Comparison of ENCODE assay signal across 19 cellular contexts in genomic region chr7:106485919-106486318, GRCh38.
DNase-seq lines count a peak whose midpoint lies in the region; ATAC-seq, FAIRE-seq and TF ChIP-seq lines count a peak whose summit lies in the region.
"Had no signal": no experiment of that assay in that cellular context is flagged by ENCODE, and none has a peak within 500 bp of the region (broad histone marks: within the 10 kb centered on the region; RNA-seq: fewer than 3 reads in every experiment).

No MANE protein-coding gene starts in this region.

- ATAC-seq in lower lobe of right lung, result no peak

- CTCF ChIA-PET in PC-9 (lab: Charles Lee), result no interaction called here

- no peaks in the 10 kb centered on the region for H3K9me3 Mint-ChIP-seq in endothelial cell (ENCODE audit: unreplicated experiment)
- H3K9me3 Mint-ChIP-seq: activated T-cell treated with anti-CD3 and anti-CD28 coated beads, Interleukin-2, amount 50 U/mL, for 4 hours; T-helper 2 cell treated with Interferon-gamma antibody and Interleukin-4, amounts not matched to agents 5 μg/mL and 100 μg/mL, for 36 hours had no signal

- TF ChIP-seq POLR2A in breast epithelium (IDR thresholded peaks at IDR 0.05) (no peak), H54 (IDR thresholded peaks at IDR 0.05; ENCODE audit: low read depth, low read length) (no peak)

- peaks cover 2% of the 10 kb centered on the region for H3K4me1 Mint-ChIP-seq in endothelial cell (ENCODE audit: unreplicated experiment)

- no peak overlapping the region for H3K4me3 Mint-ChIP-seq in endothelial cell (ENCODE audit: unreplicated experiment)
- H3K4me3 Mint-ChIP-seq: activated CD4-positive, alpha-beta T cell treated with anti-CD3 and anti-CD28 coated beads for 36 hours; activated T-cell treated with anti-CD3 and anti-CD28 coated beads, Interleukin-2, amount 50 U/mL, for 4 hours; T-helper 2 cell treated with Interferon-gamma antibody and Interleukin-4, amounts not matched to agents 5 μg/mL and 100 μg/mL, for 36 hours had no signal

- H3K27me3 ChIP-seq in PC-9 (ENCODE audit: insufficient read depth, low read depth) (no peaks in the 10 kb centered on the region), breast epithelium (no peaks in the 10 kb centered on the region), lower lobe of right lung (ENCODE audit: low read depth) (no peaks in the 10 kb centered on the region), stomach smooth muscle (ENCODE audit: control insufficient read depth in 1 of 2, insufficient read depth in 2 of 2, low read length in 2 of 2) (no peaks in the 10 kb centered on the region)
- H3K27me3 ChIP-seq: BE2C had no signal

- 0 out of 2 replicates have a peak, but pooled peaks cover 10% of the 10 kb centered on the region for H3K9me3 ChIP-seq in PC-9 (ENCODE audit: insufficient read depth, low read depth)
- no peaks in the 10 kb centered on the region for H3K9me3 ChIP-seq in breast epithelium
- no peaks in the 10 kb centered on the region for H3K9me3 ChIP-seq in lower lobe of right lung
- H3K9me3 ChIP-seq in stomach smooth muscle (ENCODE audit: control insufficient read depth in 2 of 2, low read length in 2 of 2), result no peaks in the 10 kb centered on the region
- H3K9me3 ChIP-seq: BE2C had no signal

- H3K27me3 Mint-ChIP-seq in endothelial cell (ENCODE audit: unreplicated experiment), result no peaks in the 10 kb centered on the region

- no peaks in the 10 kb centered on the region for H3K36me3 Mint-ChIP-seq in endothelial cell (ENCODE audit: low read depth, unreplicated experiment)

- no peaks in the 10 kb centered on the region for H4K20me1 ChIP-seq in PC-9 (ENCODE audit: insufficient read depth)

- no peaks in the 10 kb centered on the region for H3K9me2 ChIP-seq in PC-9 (ENCODE audit: insufficient read depth)

- peak overlapping the region; percentile 17; the same call in 1 of the 2 replicates for H2AFZ ChIP-seq in PC-9

- POLR2A ChIA-PET in PC-9 (lab: Charles Lee; ENCODE audit: unreplicated experiment), result interaction anchor here (0.6 kb wide), 1 partner anchor 48 kb away, joined by 4 read pairs; no protein-coding TSS in a partner anchor

- no peak overlapping the region for H3K9ac ChIP-seq in stomach smooth muscle (ENCODE audit: low read length in 2 of 2)

- no peaks in the 10 kb centered on the region for H3K79me2 ChIP-seq in PC-9 (ENCODE audit: low read depth)

- DNase-seq in PC-9, result no peak
- DNase-seq in breast epithelium (ENCODE audit: low spot score in 2 of 2), result no peak
- DNase-seq in lower lobe of right lung, result no peak
- DNase-seq in HT-29 (ENCODE audit: low spot score), result no peak
- DNase-seq in GDM1 (lab: John Stamatoyannopoulos, UW), result no peak
- no peak for DNase-seq in H54 (ENCODE audit: insufficient read length, low spot score)
- no peak for DNase-seq in endothelial cell (ENCODE audit: low spot score)
- DNase-seq: activated CD4-positive, alpha-beta T cell treated with anti-CD3 and anti-CD28 coated beads for 36 hours; activated T-cell treated with anti-CD3 and anti-CD28 coated beads, Interleukin-2, amount 50 U/mL, for 4 hours; anterior cingulate cortex; BE2C; MV-4-11; NCI-H2107; NCI-H774; SHP77; stimulated activated naive CD4-positive, alpha-beta T cell treated with Interleukin-2 at 50 U/mL for 16 hours had no signal

- TF ChIP-seq CTCF in PC-9 (conservative IDR thresholded peaks at IDR 0.05), result no peak
- TF ChIP-seq CTCF in breast epithelium (IDR thresholded peaks at IDR 0.05), result no peak
- no peak for TF ChIP-seq CTCF in lower lobe of right lung (IDR thresholded peaks at IDR 0.05)
- no peak for TF ChIP-seq CTCF in endothelial cell (IDR thresholded peaks at IDR 0.05; ENCODE audit: unreplicated experiment)

- BruUV-seq in PC-9 (replicated peaks; lab: Mats Ljungman, UMichigan), result TSS peak; percentile 28

- no peak for FAIRE-seq in H54 (lab: Jason Lieb, UNC)
- FAIRE-seq: H1 had no signal

- no peak overlapping the region for H3K4me3 ChIP-seq in PC-9
- H3K4me3 ChIP-seq in breast epithelium, result no peak overlapping the region
- H3K4me3 ChIP-seq in lower lobe of right lung, result no peak overlapping the region
- no peak overlapping the region for H3K4me3 ChIP-seq in stomach smooth muscle (ENCODE audit: low read length in 2 of 2)

- intact Hi-C loops in PC-9 (cut with micrococcal nuclease; ENCODE audit: unreplicated experiment) (no loop called here), breast epithelium (cut with DNase I; ENCODE audit: low total_unique reads) (no loop called here), lower lobe of right lung (cut with DNase I) (no loop called here)

- peak overlapping the region; percentile 33 for H3K4me2 ChIP-seq in PC-9

- H3K27ac ChIP-seq in PC-9, result peak overlapping the region; percentile 77
- peak overlapping the region; percentile 14 to 56 for H3K27ac ChIP-seq in breast epithelium
- peak overlapping the region; percentile 14 for H3K27ac ChIP-seq in lower lobe of right lung
- peak overlapping the region; percentile 37 for H3K27ac ChIP-seq in stomach smooth muscle (ENCODE audit: low read length)

- H3F3A ChIP-seq in PC-9 (ENCODE audit: insufficient read depth, low read depth), result peaks cover 12% of the 10 kb centered on the region; the same call in 1 of the 2 replicates

- H3K4me1 ChIP-seq in PC-9 (replicated peaks; ENCODE audit: insufficient read depth), result peaks cover 35% of the 10 kb centered on the region
- H3K4me1 ChIP-seq in breast epithelium, result no peaks in the 10 kb centered on the region
- peaks cover 9% of the 10 kb centered on the region for H3K4me1 ChIP-seq in lower lobe of right lung
- H3K4me1 ChIP-seq in stomach smooth muscle (ENCODE audit: control insufficient read depth, insufficient read depth, low read length), result peaks cover 14% of the 10 kb centered on the region
- H3K4me1 ChIP-seq: BE2C had no signal

- no peaks in the 10 kb centered on the region for H3K36me3 ChIP-seq in PC-9 (ENCODE audit: low read depth)
- H3K36me3 ChIP-seq in breast epithelium, result no peaks in the 10 kb centered on the region
- no peaks in the 10 kb centered on the region for H3K36me3 ChIP-seq in lower lobe of right lung
- H3K36me3 ChIP-seq in stomach smooth muscle (ENCODE audit: control insufficient read depth in 2 of 2, insufficient read depth in 2 of 2, low read length in 2 of 2), result no peaks in the 10 kb centered on the region
- H3K36me3 ChIP-seq: BE2C had no signal

- H3K27ac Mint-ChIP-seq in endothelial cell (ENCODE audit: unreplicated experiment), result no peak overlapping the region
- H3K27ac Mint-ChIP-seq: T-helper 2 cell treated with Interferon-gamma antibody and Interleukin-4, amounts not matched to agents 5 μg/mL and 100 μg/mL, for 36 hours had no signal

Comparison
In these comparisons a context has a peak if more than half of its experiments do, and no peak if none do; other contexts are left out.
1. H3K27ac ChIP-seq: peak in every context shown above with its lines; median percentile 77 in PC-9; 37 in stomach smooth muscle; 35 in breast epithelium; 14 in lower lobe of right lung.